ENCODE assay signal across 8 cellular contexts in the genomic region with DNA sequence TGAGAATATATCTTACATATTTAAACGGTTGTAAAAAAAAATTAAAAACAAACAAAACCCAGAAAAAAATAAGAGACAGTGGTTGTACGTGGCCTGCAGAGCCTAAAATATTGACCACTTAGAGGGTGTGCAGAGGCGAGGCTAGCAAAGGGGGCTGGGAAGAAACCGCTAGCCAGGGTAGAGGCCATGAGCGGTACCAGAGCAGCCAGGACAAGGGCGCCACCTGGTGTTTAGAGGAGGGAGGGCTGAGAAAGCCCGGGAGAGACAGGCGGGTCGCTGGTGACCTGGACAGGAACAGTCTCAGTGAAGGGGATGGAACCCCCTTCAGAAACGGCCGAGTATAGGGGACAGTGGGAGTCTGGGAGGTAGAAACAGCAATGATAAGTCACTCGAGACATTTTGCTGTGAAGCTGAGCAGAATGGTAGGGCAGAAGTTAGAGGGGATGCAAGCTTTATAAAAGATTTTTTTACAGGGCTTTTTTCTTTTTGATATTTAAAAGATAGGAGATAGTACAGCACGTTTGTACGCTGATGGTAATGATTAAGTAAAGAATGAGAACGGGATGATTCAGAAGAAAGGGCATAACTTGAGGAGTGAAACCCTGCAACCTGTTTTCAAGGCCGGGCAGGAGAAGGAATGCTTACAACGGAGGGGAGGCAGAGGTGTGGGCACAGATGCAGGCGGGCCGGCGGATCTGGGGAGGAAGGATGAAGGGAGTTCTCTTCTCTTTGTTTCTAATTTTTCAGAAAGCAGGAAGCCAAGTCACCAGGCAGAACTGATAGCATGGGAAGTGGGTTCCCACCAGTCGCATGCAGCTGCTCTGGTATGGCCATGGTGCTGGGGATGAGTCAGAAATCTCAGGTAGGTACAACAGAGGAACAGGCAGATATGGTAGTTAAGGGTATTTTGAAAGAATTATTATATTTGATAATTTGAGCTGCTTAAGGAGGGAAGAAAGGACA.
DNase-seq lines count a peak whose midpoint lies in the region; TF ChIP-seq lines count a peak whose summit lies in the region.
"Had no signal": no experiment of that assay in that cellular context is flagged by ENCODE, and none has a peak within 500 bp of the region (broad histone marks: within the 10 kb centered on the region; RNA-seq: fewer than 3 reads in every experiment).

No MANE protein-coding gene starts in this region.

- no peaks in the 10 kb centered on the region for H3K79me1 ChIP-seq in H9 (ENCODE audit: insufficient read depth, low read depth, low read length, poor library complexity, severe bottlenecking)

- no peaks in the 10 kb centered on the region for H3K36me3 ChIP-seq in Loucy (ENCODE audit: insufficient read depth, low read length)

- H3K9me3 ChIP-seq in H9 (ENCODE audit: control insufficient read depth, low read depth, low read length) = no peaks in the 10 kb centered on the region
- H3K9me3 ChIP-seq in Loucy (ENCODE audit: insufficient read depth, low read depth, low read length) = no peaks in the 10 kb centered on the region

- H2BK5ac ChIP-seq in H9 (ENCODE audit: insufficient read length, low read length) = no peak overlapping the region

- H2AK5ac ChIP-seq in H9 (ENCODE audit: insufficient read length, low read length) = no peak overlapping the region

- H3K27ac Mint-ChIP-seq in H9 = no peak overlapping the region
- H3K27ac Mint-ChIP-seq in T-helper 1 cell treated with Interleukin-12 subunit alpha and Interleukin-12 subunit beta and Interleukin-4 antibody, amounts not matched to agents 30 μg/mL and 1 μg/mL, for 36 hours = no peak overlapping the region

- H3K9me2 ChIP-seq in Loucy (replicated peaks; ENCODE audit: low read depth, low read length) = no peaks in the 10 kb centered on the region

- H3K4me1 Mint-ChIP-seq in H9 = peaks cover 2 to 5% of the 10 kb centered on the region in 2 experiments; a peak in 3 of 4 replicates
- peaks cover 12% of the 10 kb centered on the region for H3K4me1 Mint-ChIP-seq in T-helper 1 cell treated with Interleukin-12 subunit alpha and Interleukin-12 subunit beta and Interleukin-4 antibody, amounts not matched to agents 30 μg/mL and 1 μg/mL, for 36 hours (ENCODE audit: low read depth)

- peak; percentile 82 for DNase-seq in H9
- peak; percentile 42 for DNase-seq in amniotic epithelial cell (ENCODE audit: low read depth)
- peak; percentile 60 for DNase-seq in inferior parietal cortex (ENCODE audit: extremely low spot score)
- DNase-seq in stimulated activated CD4-positive, alpha-beta T cell treated with anti-CD3 and anti-CD28 coated beads, Interleukin-1b, Interleukin-23, amount 100 ng/mL, for 48 hours = peak; percentile 78

- H3F3A ChIP-seq in Loucy (ENCODE audit: low read depth) = no peaks in the 10 kb centered on the region

- no peak overlapping the region for H4K8ac ChIP-seq in H9 (replicated peaks; ENCODE audit: insufficient read length, low read depth, low read length)

- H3K9me3 Mint-ChIP-seq in H9 = no peaks in the 10 kb centered on the region
- H3K9me3 Mint-ChIP-seq in T-helper 1 cell treated with Interleukin-12 subunit alpha and Interleukin-12 subunit beta and Interleukin-4 antibody, amounts not matched to agents 30 μg/mL and 1 μg/mL, for 36 hours = no peaks in the 10 kb centered on the region

- no peak overlapping the region for H3K14ac ChIP-seq in H9 (ENCODE audit: insufficient read depth, low read length)

- H3K27ac ChIP-seq in H9 (ENCODE audit: insufficient read length, low read depth, low read length) = no peak overlapping the region
- H3K27ac ChIP-seq: skin epidermis had no signal

- H3K18ac ChIP-seq in H9 (ENCODE audit: insufficient read length, low read depth, low read length) = no peak overlapping the region

- no peaks in the 10 kb centered on the region for H3K4me1 ChIP-seq in H9 (ENCODE audit: insufficient read depth, low read length)
- H3K4me1 ChIP-seq in Loucy (ENCODE audit: insufficient read depth, low read length, poor library complexity, severe bottlenecking) = peaks cover 5% of the 10 kb centered on the region

- no peak overlapping the region for H3T11ph ChIP-seq in H9 (ENCODE audit: low read length)

- no peak overlapping the region for H2BK120ac ChIP-seq in H9 (ENCODE audit: low read depth, low read length, poor library complexity, severe bottlenecking)

- H3K56ac ChIP-seq in H9 (ENCODE audit: insufficient read length, low read depth, low read length) = no peak overlapping the region

- peak overlapping the region; percentile 64 for H3K4me3 ChIP-seq in Loucy (ENCODE audit: low read length, poor library complexity, severe bottlenecking)
- H3K4me3 ChIP-seq: skin epidermis had no signal

- H3K9ac ChIP-seq in H9 (ENCODE audit: extremely low read depth, insufficient read length, low read length) (no peak overlapping the region), Loucy (ENCODE audit: low read depth, low read length, poor library complexity, severe bottlenecking) (peak overlapping the region; percentile 31)

- peak; percentile 93 for TF ChIP-seq CTCF in GM12874 (IDR thresholded peaks at IDR 0.05; ENCODE audit: insufficient read depth, low read depth, low read length)
- peak; percentile 94 for TF ChIP-seq CTCF in H9 (conservative IDR thresholded peaks at IDR 0.05)
- TF ChIP-seq CTCF in Loucy (conservative IDR thresholded peaks at IDR 0.05; ENCODE audit: low read length) = peak; percentile 95

- H3K27me3 Mint-ChIP-seq in H9 (ENCODE audit: low read depth) = peaks cover 14% of the 10 kb centered on the region
- peaks cover 64% of the 10 kb centered on the region for H3K27me3 Mint-ChIP-seq in T-helper 1 cell treated with Interleukin-12 subunit alpha and Interleukin-12 subunit beta and Interleukin-4 antibody, amounts not matched to agents 30 μg/mL and 1 μg/mL, for 36 hours (ENCODE audit: low read depth)

- no peak overlapping the region for H3K4ac ChIP-seq in H9 (ENCODE audit: low read depth, low read length)

- H4K20me1 ChIP-seq in H9 (ENCODE audit: control insufficient read depth, insufficient read depth, insufficient read length) (no peaks in the 10 kb centered on the region), Loucy (ENCODE audit: insufficient read depth, low read length, poor library complexity, severe bottlenecking) (no peaks in the 10 kb centered on the region)

- no peak overlapping the region for H2BK20ac ChIP-seq in H9 (ENCODE audit: low read depth, low read length, poor library complexity, severe bottlenecking)

- no peak overlapping the region for H2BK15ac ChIP-seq in H9 (ENCODE audit: low read depth, low read length)

- no peaks in the 10 kb centered on the region; a peak in 1 of 7 replicates for H3K36me3 Mint-ChIP-seq in H9 (ENCODE audit: insufficient read depth in 1 of 3, low read depth in 3 of 3)
- H3K36me3 Mint-ChIP-seq in T-helper 1 cell treated with Interleukin-12 subunit alpha and Interleukin-12 subunit beta and Interleukin-4 antibody, amounts not matched to agents 30 μg/mL and 1 μg/mL, for 36 hours (ENCODE audit: low read depth) = no peaks in the 10 kb centered on the region

- H3K4me3 Mint-ChIP-seq in H9 = no peak overlapping the region; a peak in 1 of 5 replicates
- peak overlapping the region; percentile 63 for H3K4me3 Mint-ChIP-seq in T-helper 1 cell treated with Interleukin-12 subunit alpha and Interleukin-12 subunit beta and Interleukin-4 antibody, amounts not matched to agents 30 μg/mL and 1 μg/mL, for 36 hours

- WGBS in H9 (ENCODE audit: extremely low coverage, insufficient read length, low lambda C conversion rate) = no CpG with 5 or more reads among the region's 21 CpGs

- no peak overlapping the region for H3K23ac ChIP-seq in H9 (ENCODE audit: insufficient read length, low read depth, low read length)

- H3K79me2 ChIP-seq in H9 (ENCODE audit: insufficient read depth, low read length) (no peaks in the 10 kb centered on the region), Loucy (ENCODE audit: insufficient read depth, low read length) (no peaks in the 10 kb centered on the region)

- no peak overlapping the region for H4K5ac ChIP-seq in H9 (ENCODE audit: insufficient read length, low read depth, low read length)

- H3K27me3 ChIP-seq in H9 (ENCODE audit: insufficient read depth, low read length) = no peaks in the 10 kb centered on the region
- H3K27me3 ChIP-seq in Loucy (ENCODE audit: insufficient read depth, low read length, poor library complexity, severe bottlenecking) = peaks cover 14% of the 10 kb centered on the region

- no peak overlapping the region for H4K91ac ChIP-seq in H9 (ENCODE audit: insufficient read length, low read depth, low read length)

- no peak overlapping the region for H3K4me2 ChIP-seq in H9 (ENCODE audit: insufficient read depth, insufficient read length, low read length)
- H3K4me2 ChIP-seq in Loucy (ENCODE audit: low read depth, low read length, poor library complexity, severe bottlenecking) = peak overlapping the region; percentile 74

- no peak overlapping the region for H2BK12ac ChIP-seq in H9 (ENCODE audit: insufficient read length, low read depth, low read length)

- H2AFZ ChIP-seq in H9 (ENCODE audit: low read length) = peak overlapping the region; percentile 94
- H2AFZ ChIP-seq in Loucy (ENCODE audit: low read length) = peak overlapping the region; percentile 72

- no peaks in the 10 kb centered on the region for H3K23me2 ChIP-seq in H9 (ENCODE audit: insufficient read length, low read depth, low read length, poor library complexity, severe bottlenecking)
